In genomic region chr18:10300739-10301138, GRCh38 we compare ENCODE assay signal across 1 cellular context.
TF ChIP-seq lines count a peak whose summit lies in the region.

No MANE protein-coding gene starts in this region.

TF ChIP-seq in GM23338, 12 proteins besides CTCF, POLR2A, EP300 and RAD21:
- TF ChIP-seq ZNF462 (CRISPR knock-in tag; IDR thresholded peaks at IDR 0.05) (no peak), EZH2 (IDR thresholded peaks at IDR 0.05; ENCODE audit: low read depth, unreplicated experiment) (no peak), STAT1 (IDR thresholded peaks at IDR 0.05; ENCODE audit: unreplicated experiment) (no peak), JUNB (IDR thresholded peaks at IDR 0.05; ENCODE audit: unreplicated experiment) (no peak), POLR2AphosphoS5 (IDR thresholded peaks at IDR 0.05; ENCODE audit: low read depth) (no peak), CREB1 (CRISPR knock-in tag; IDR thresholded peaks at IDR 0.05; ENCODE audit: low read depth) (no peak), NANOG (IDR thresholded peaks at IDR 0.05; ENCODE audit: borderline replicate concordance) (no peak), REST (IDR thresholded peaks at IDR 0.05; ENCODE audit: unreplicated experiment) (no peak), EZH2phosphoT487 (IDR thresholded peaks at IDR 0.05; ENCODE audit: unreplicated experiment) (no peak), ZNF331 (CRISPR knock-in tag; IDR thresholded peaks at IDR 0.05; ENCODE audit: low read depth) (no peak), ETS1 (IDR thresholded peaks at IDR 0.05) (no peak), ZNF114 (CRISPR knock-in tag; IDR thresholded peaks at IDR 0.05) (no peak)
